In genomic region chr2:117994729-117995128, GRCh38 we compare ENCODE assay signal across 6 cellular contexts.
"Had no signal": no experiment of that assay in that cellular context is flagged by ENCODE, and none has a peak within 500 bp of the region (broad histone marks: within the 10 kb centered on the region; RNA-seq: fewer than 3 reads in every experiment).

No MANE protein-coding gene starts in this region.

- FAIRE-seq: H1, H54, HTR-8/SVneo had no signal

- ATAC-seq: GM23338 had no signal

- H3K4me3 ChIP-seq: GM23338 had no signal

- H3K4me2 ChIP-seq: GM23338 had no signal

- H2AFZ ChIP-seq: GM23338 had no signal

- DNase-seq: H9, HCEC 1CT had no signal
